ENCODE assay signal across 26 cellular contexts in genomic region chr16:48049832-48050231, GRCh38.
"Had no signal": no experiment of that assay in that cellular context is flagged by ENCODE, and none has a peak within 500 bp of the region (broad histone marks: within the 10 kb centered on the region; RNA-seq: fewer than 3 reads in every experiment).

No MANE protein-coding gene starts in this region.

- H3K36me3 ChIP-seq: gastrocnemius medialis, ovary, sigmoid colon, stomach, thyroid gland, vagina had no signal

- H3K4me3 Mint-ChIP-seq: effector memory CD8-positive, alpha-beta T cell; memory B cell; naive thymus-derived CD4-positive, alpha-beta T cell; nephron; stimulated activated effector memory CD8-positive, alpha-beta T cell treated with anti-CD3 and anti-CD28 coated beads, Interleukin-12 subunit alpha, Interleukin-12 subunit beta, amount 100 ng/mL, for 72 hours had no signal

- H3K36me3 Mint-ChIP-seq: memory B cell; naive thymus-derived CD4-positive, alpha-beta T cell; stimulated activated effector memory CD8-positive, alpha-beta T cell treated with anti-CD3 and anti-CD28 coated beads, Interleukin-12 subunit alpha, Interleukin-12 subunit beta, amount 100 ng/mL, for 72 hours had no signal

- H3K4me3 ChIP-seq: gastrocnemius medialis, lung, ovary, psoas muscle, sigmoid colon, stomach, thyroid gland, vagina had no signal

- H3K27ac Mint-ChIP-seq: effector memory CD8-positive, alpha-beta T cell; memory B cell; naive thymus-derived CD4-positive, alpha-beta T cell; nephron; stimulated activated effector memory CD8-positive, alpha-beta T cell treated with anti-CD3 and anti-CD28 coated beads, Interleukin-12 subunit alpha, Interleukin-12 subunit beta, amount 100 ng/mL, for 72 hours had no signal

- H3K9me3 Mint-ChIP-seq: effector memory CD8-positive, alpha-beta T cell; memory B cell; naive thymus-derived CD4-positive, alpha-beta T cell; nephron; stimulated activated effector memory CD8-positive, alpha-beta T cell treated with anti-CD3 and anti-CD28 coated beads, Interleukin-12 subunit alpha, Interleukin-12 subunit beta, amount 100 ng/mL, for 72 hours had no signal

- DNase-seq: cortex of kidney; effector memory CD8-positive, alpha-beta T cell; foreskin fibroblast; gastrocnemius medialis; head of caudate nucleus; kidney; midbrain; naive thymus-derived CD4-positive, alpha-beta T cell; nucleus accumbens; ovary; posterior cingulate gyrus; psoas muscle; right cardiac atrium; sigmoid colon; stimulated activated CD4-positive, alpha-beta T cell treated with anti-CD3 and anti-CD28 coated beads, Interleukin-2, amount 100 ng/mL, for 24 hours; stimulated activated CD4-positive, alpha-beta T cell treated with anti-CD3 and anti-CD28 coated beads, Interleukin-4, amount 100 ng/mL, for 24 hours; stimulated activated naive CD4-positive, alpha-beta T cell treated with Interleukin-2 at 50 U/mL for 16 hours; stomach; thyroid gland; trophoblast cell had no signal

- H3K4me1 ChIP-seq: gastrocnemius medialis, sigmoid colon, vagina had no signal

- H3K9me3 ChIP-seq: gastrocnemius medialis, ovary, psoas muscle, sigmoid colon, stomach, thyroid gland, vagina had no signal

- H3K27ac ChIP-seq: gastrocnemius medialis, ovary, psoas muscle, sigmoid colon, stomach, thyroid gland, vagina had no signal

- ATAC-seq: effector memory CD8-positive, alpha-beta T cell; gastrocnemius medialis; left lobe of liver; naive thymus-derived CD4-positive, alpha-beta T cell; psoas muscle; right cardiac atrium; stimulated activated effector memory CD8-positive, alpha-beta T cell treated with anti-CD3 and anti-CD28 coated beads, Interleukin-12 subunit alpha, Interleukin-12 subunit beta, amount 100 ng/mL, for 72 hours had no signal

- H3K27me3 ChIP-seq: ovary, thyroid gland, vagina had no signal
